2 cellular contexts compared by ENCODE assay signal in genomic region chr15:88744548-88745020, GRCh38.
TF ChIP-seq lines count a peak whose summit lies in the region.

No MANE protein-coding gene starts in this region.

TF ChIP-seq in A549, 52 proteins besides CTCF, POLR2A, EP300 and RAD21:
- TF ChIP-seq POLR2AphosphoS2 (conservative IDR thresholded peaks at IDR 0.05; ENCODE audit: low read length), result no peak
- TF ChIP-seq, protein P1, sequence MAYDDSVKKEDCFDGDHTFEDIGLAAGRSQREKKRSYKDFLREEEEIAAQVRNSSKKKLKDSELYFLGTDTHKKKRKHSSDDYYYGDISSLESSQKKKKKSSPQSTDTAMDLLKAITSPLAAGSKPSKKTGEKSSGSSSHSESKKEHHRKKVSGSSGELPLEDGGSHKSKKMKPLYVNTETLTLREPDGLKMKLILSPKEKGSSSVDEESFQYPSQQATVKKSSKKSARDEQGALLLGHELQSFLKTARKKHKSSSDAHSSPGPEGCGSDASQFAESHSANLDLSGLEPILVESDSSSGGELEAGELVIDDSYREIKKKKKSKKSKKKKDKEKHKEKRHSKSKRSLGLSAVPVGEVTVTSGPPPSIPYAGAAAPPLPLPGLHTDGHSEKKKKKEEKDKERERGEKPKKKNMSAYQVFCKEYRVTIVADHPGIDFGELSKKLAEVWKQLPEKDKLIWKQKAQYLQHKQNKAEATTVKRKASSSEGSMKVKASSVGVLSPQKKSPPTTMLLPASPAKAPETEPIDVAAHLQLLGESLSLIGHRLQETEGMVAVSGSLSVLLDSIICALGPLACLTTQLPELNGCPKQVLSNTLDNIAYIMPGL (CRISPR knock-in tag; IDR thresholded peaks at IDR 0.05; ENCODE audit: borderline replicate concordance), result no peak
- TF ChIP-seq ESRRA (IDR thresholded peaks at IDR 0.05; ENCODE audit: borderline replicate concordance, low read length), result no peak
- no peak for TF ChIP-seq BHLHE40 (IDR thresholded peaks at IDR 0.05; ENCODE audit: low read depth, low read length)
- TF ChIP-seq CHD4 (IDR thresholded peaks at IDR 0.05; ENCODE audit: borderline replicate concordance), result no peak
- TF ChIP-seq JUN (IDR thresholded peaks at IDR 0.05), result no peak
- no peak for TF ChIP-seq HES2 (IDR thresholded peaks at IDR 0.05)
- TF ChIP-seq RFX5 (IDR thresholded peaks at IDR 0.05), result no peak
- TF ChIP-seq, protein P2, sequence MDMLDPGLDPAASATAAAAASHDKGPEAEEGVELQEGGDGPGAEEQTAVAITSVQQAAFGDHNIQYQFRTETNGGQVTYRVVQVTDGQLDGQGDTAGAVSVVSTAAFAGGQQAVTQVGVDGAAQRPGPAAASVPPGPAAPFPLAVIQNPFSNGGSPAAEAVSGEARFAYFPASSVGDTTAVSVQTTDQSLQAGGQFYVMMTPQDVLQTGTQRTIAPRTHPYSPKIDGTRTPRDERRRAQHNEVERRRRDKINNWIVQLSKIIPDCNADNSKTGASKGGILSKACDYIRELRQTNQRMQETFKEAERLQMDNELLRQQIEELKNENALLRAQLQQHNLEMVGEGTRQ (IDR thresholded peaks at IDR 0.05), result no peak
- TF ChIP-seq PBX3 (IDR thresholded peaks at IDR 0.05), result no peak
- TF ChIP-seq ZC3H11A (IDR thresholded peaks at IDR 0.05), result no peak

TF ChIP-seq in H1, 55 proteins besides CTCF, POLR2A, EP300 and RAD21:
- TF ChIP-seq TEAD4 (IDR thresholded peaks at IDR 0.05; ENCODE audit: low read depth, low read length), result peak; percentile 87
- no peak for TF ChIP-seq SP1 (IDR thresholded peaks at IDR 0.05; ENCODE audit: low read depth, low read length)
